ENCODE assay signal across 16 cellular contexts in genomic region chr3:159669024-159669476, GRCh38.
DNase-seq lines count a peak whose midpoint lies in the region; ATAC-seq, FAIRE-seq and TF ChIP-seq lines count a peak whose summit lies in the region.
"Had no signal": no experiment of that assay in that cellular context is flagged by ENCODE, and none has a peak within 500 bp of the region (broad histone marks: within the 10 kb centered on the region; RNA-seq: fewer than 3 reads in every experiment).

No MANE protein-coding gene starts in this region.

- H3K4me3 ChIP-seq in breast epithelium = no peak overlapping the region
- no peak overlapping the region for H3K4me3 ChIP-seq in bronchial epithelial cell (ENCODE audit: low read depth, low read length)
- H3K4me3 ChIP-seq in Karpas-422 (ENCODE audit: low read length) = no peak overlapping the region
- H3K4me3 ChIP-seq in WERI-Rb-1 (ENCODE audit: low read depth, low read length) = no peak overlapping the region
- H3K4me3 ChIP-seq: ovary, SJSA1, thyroid gland had no signal

- CTCF ChIA-PET in MCF 10A (lab: Yijun Ruan, JAX) = interaction anchor here (0.6 to 1.0 kb wide), 3 partner anchors 66 to 363 kb away, joined by 3 to 4 read pairs (median 3); no protein-coding TSS in a partner anchor

- H3K9me2 ChIP-seq in Karpas-422 (replicated peaks; ENCODE audit: insufficient read depth, low read length) = no peaks in the 10 kb centered on the region

- H3K27me3 ChIP-seq in breast epithelium (no peaks in the 10 kb centered on the region), bronchial epithelial cell (ENCODE audit: control insufficient read depth, insufficient read depth, low read length) (no peaks in the 10 kb centered on the region), Karpas-422 (ENCODE audit: low read length) (no peaks in the 10 kb centered on the region), WERI-Rb-1 (ENCODE audit: insufficient read depth, low read depth, severe bottlenecking) (peaks cover 4% of the 10 kb centered on the region)
- H3K27me3 ChIP-seq: ovary, SJSA1, thyroid gland had no signal

- no peak overlapping the region for H3K9ac ChIP-seq in Karpas-422 (ENCODE audit: low read length)

- H3K9me3 ChIP-seq in breast epithelium = no peaks in the 10 kb centered on the region
- H3K9me3 ChIP-seq in Karpas-422 (ENCODE audit: low read length) = no peaks in the 10 kb centered on the region
- H3K9me3 ChIP-seq in WERI-Rb-1 (ENCODE audit: severe bottlenecking) = no peaks in the 10 kb centered on the region
- H3K9me3 ChIP-seq: ovary, SJSA1, thyroid gland had no signal

- TF ChIP-seq CTCF in MCF 10A (IDR thresholded peaks at IDR 0.05; ENCODE audit: unreplicated experiment) (no peak), breast epithelium (IDR thresholded peaks at IDR 0.05) (no peak), bronchial epithelial cell (IDR thresholded peaks at IDR 0.05; ENCODE audit: insufficient read depth, low read length, severe bottlenecking) (no peak), type B pancreatic cell (conservative IDR thresholded peaks at IDR 0.05) (no peak), WERI-Rb-1 (IDR thresholded peaks at IDR 0.05; ENCODE audit: low read depth, low read length) (no peak)

- no peak overlapping the region for H3K4me2 ChIP-seq in Karpas-422 (ENCODE audit: low read depth, low read length, poor library complexity, severe bottlenecking)

- peak; percentile 4 for DNase-seq in MCF 10A (ENCODE audit: unreplicated experiment)
- DNase-seq in breast epithelium (ENCODE audit: low spot score in 2 of 2) = no peak
- peak; percentile 33 for DNase-seq in bronchial epithelial cell (ENCODE audit: low read depth)
- peak; percentile 48 for DNase-seq in left lobe of liver (ENCODE audit: low spot score)
- DNase-seq in type B pancreatic cell (ENCODE audit: extremely low spot score, unreplicated experiment) = no peak
- no peak for DNase-seq in activated T-cell treated with anti-CD3 and anti-CD28 coated beads for 4 hours
- DNase-seq in Karpas-422 = no peak
- DNase-seq in WERI-Rb-1 = no peak
- DNase-seq: activated CD4-positive, alpha-beta T cell treated with anti-CD3 and anti-CD28 coated beads for 4 hours; activated gamma-delta T cell; MV-4-11; NCI-H69; ovary; thyroid gland had no signal

- H3K4me1 ChIP-seq in breast epithelium = no peaks in the 10 kb centered on the region
- H3K4me1 ChIP-seq in Karpas-422 (ENCODE audit: low read length) = no peaks in the 10 kb centered on the region
- H3K4me1 ChIP-seq: thyroid gland had no signal

- H4K20me1 ChIP-seq in Karpas-422 (ENCODE audit: insufficient read depth, low read depth, low read length) = no peaks in the 10 kb centered on the region

- no peak for TF ChIP-seq POLR2A in breast epithelium (IDR thresholded peaks at IDR 0.05)

- no peaks in the 10 kb centered on the region for H3K36me3 ChIP-seq in breast epithelium
- no peaks in the 10 kb centered on the region for H3K36me3 ChIP-seq in bronchial epithelial cell (ENCODE audit: control insufficient read depth, insufficient read depth, low read length)
- H3K36me3 ChIP-seq in Karpas-422 (ENCODE audit: insufficient read depth, low read length) = no peaks in the 10 kb centered on the region
- H3K36me3 ChIP-seq in WERI-Rb-1 = no peaks in the 10 kb centered on the region
- H3K36me3 ChIP-seq: ovary, SJSA1, thyroid gland had no signal

- H3K27ac Mint-ChIP-seq in MCF 10A (ENCODE audit: low read depth, unreplicated experiment) = no peak overlapping the region
- peak overlapping the region; percentile 79 for H3K27ac Mint-ChIP-seq in type B pancreatic cell

- H3K36me3 Mint-ChIP-seq in MCF 10A (ENCODE audit: insufficient read depth, unreplicated experiment) = no peaks in the 10 kb centered on the region
- no peaks in the 10 kb centered on the region for H3K36me3 Mint-ChIP-seq in type B pancreatic cell

- no peak overlapping the region for H2AFZ ChIP-seq in Karpas-422 (ENCODE audit: low read length)

- H3K27ac ChIP-seq in breast epithelium (no peak overlapping the region), Karpas-422 (ENCODE audit: low read length) (no peak overlapping the region), WERI-Rb-1 (no peak overlapping the region)
- H3K27ac ChIP-seq: ovary, SJSA1, thyroid gland had no signal

- intact Hi-C loops in MCF 10A (cut with micrococcal nuclease) = no loop called here
- intact Hi-C loops in breast epithelium (cut with DNase I; ENCODE audit: low total_unique reads) = no loop called here

- peak; percentile 74 for ATAC-seq in left lobe of liver

- no peak for FAIRE-seq in bronchial epithelial cell (lab: Jason Lieb, UNC)
- FAIRE-seq: G401.6 had no signal

- no peaks in the 10 kb centered on the region for H3K27me3 Mint-ChIP-seq in MCF 10A (ENCODE audit: insufficient read depth, unreplicated experiment)
- peaks cover 3% of the 10 kb centered on the region for H3K27me3 Mint-ChIP-seq in type B pancreatic cell

- BruUV-seq in MCF 10A (replicated peaks; lab: Mats Ljungman, UMichigan) = no TSS peak

- no peak overlapping the region for H3K4me3 Mint-ChIP-seq in MCF 10A (ENCODE audit: unreplicated experiment)
- peak overlapping the region; percentile 48 for H3K4me3 Mint-ChIP-seq in type B pancreatic cell

- H3K4me1 Mint-ChIP-seq in MCF 10A (ENCODE audit: insufficient read depth, unreplicated experiment) (no peaks in the 10 kb centered on the region), type B pancreatic cell (ENCODE audit: unreplicated experiment) (peaks cover 27% of the 10 kb centered on the region)

- H3K79me2 ChIP-seq in Karpas-422 (ENCODE audit: low read length) = no peaks in the 10 kb centered on the region

- POLR2A ChIA-PET in MCF 10A (lab: Yijun Ruan, JAX) = no interaction called here

- H3K9me3 Mint-ChIP-seq in MCF 10A (ENCODE audit: unreplicated experiment) = no peaks in the 10 kb centered on the region
- no peaks in the 10 kb centered on the region for H3K9me3 Mint-ChIP-seq in type B pancreatic cell

Comparison
In these comparisons a context has a peak if more than half of its experiments do, and no peak if none do; other contexts are left out.
1. DNase-seq: peak in MCF 10A (single experiment), bronchial epithelial cell (single experiment) and left lobe of liver (single experiment); none in breast epithelium (0 of 2), type B pancreatic cell (single experiment), activated T-cell treated with anti-CD3 and anti-CD28 coated beads for 4 hours (single experiment), Karpas-422 (single experiment) and WERI-Rb-1 (single experiment).